ENCODE assay signal across 8 cellular contexts in genomic region chr2:200383380-200384110, GRCh38.
DNase-seq lines count a peak whose midpoint lies in the region; ATAC-seq and TF ChIP-seq lines count a peak whose summit lies in the region.

No MANE protein-coding gene starts in this region.

- H3K4me3 ChIP-seq in transverse colon: peak overlapping the region in 1 of 4 donors; percentile 5

- ATAC-seq in GM21381 (IDR thresholded peaks at IDR 0.05; ENCODE audit: unreplicated experiment) (peak; percentile 68), HG02763 (IDR thresholded peaks at IDR 0.05; ENCODE audit: unreplicated experiment) (no peak)
- peak; percentile 66 for ATAC-seq in activated naive CD8-positive, alpha-beta T cell treated with anti-CD3 and anti-CD28 coated beads, Interleukin-2, amount 50 U/mL, for 24 hours

- no peaks in the 10 kb centered on the region for H3K27me3 Mint-ChIP-seq in activated naive CD8-positive, alpha-beta T cell treated with anti-CD3 and anti-CD28 coated beads, Interleukin-2, amount 50 U/mL, for 24 hours

- H3K4me1 Mint-ChIP-seq in activated naive CD8-positive, alpha-beta T cell treated with anti-CD3 and anti-CD28 coated beads, Interleukin-2, amount 50 U/mL, for 24 hours: peaks cover 25% of the 10 kb centered on the region

- H3K4me1 ChIP-seq in transverse colon: peaks cover 12 to 40% (median 20%) of the 10 kb centered on the region in 4 donors

- no peaks in the 10 kb centered on the region for H3K36me3 ChIP-seq in transverse colon

- H3K27me3 ChIP-seq in transverse colon: no peaks in the 10 kb centered on the region

- no peak for TF ChIP-seq EP300 in transverse colon (IDR thresholded peaks at IDR 0.05; ENCODE audit: low read depth)

- no peaks in the 10 kb centered on the region for H3K36me3 Mint-ChIP-seq in activated naive CD8-positive, alpha-beta T cell treated with anti-CD3 and anti-CD28 coated beads, Interleukin-2, amount 50 U/mL, for 24 hours (ENCODE audit: low read depth)

- no peaks in the 10 kb centered on the region for H3K9me3 Mint-ChIP-seq in activated naive CD8-positive, alpha-beta T cell treated with anti-CD3 and anti-CD28 coated beads, Interleukin-2, amount 50 U/mL, for 24 hours

- DNase-seq in DMS79 treated with DMSO at 0.1 percent for 48 hours (lab: John Stamatoyannopoulos, UW) (peak; percentile 91), LoVo (ENCODE audit: low spot score) (peak; percentile 71), iPS-NIHi7 (ENCODE audit: extremely low spot score) (peak; percentile 21), transverse colon (no peak)
- DNase-seq in activated naive CD8-positive, alpha-beta T cell treated with anti-CD3 and anti-CD28 coated beads, Interleukin-2, amount 50 U/mL, for 24 hours: no peak
- DNase-seq in stimulated activated CD4-positive, alpha-beta T cell treated with anti-CD3 and anti-CD28 coated beads, Interleukin-2, amount 100 ng/mL, for 48 hours: no peak

- H3K4me3 Mint-ChIP-seq in activated naive CD8-positive, alpha-beta T cell treated with anti-CD3 and anti-CD28 coated beads, Interleukin-2, amount 50 U/mL, for 24 hours: no peak overlapping the region

- in situ Hi-C loops in transverse colon (cut with MboI; ENCODE audit: low pct_ligation_motif_present in 1 of 4, low pct_unique_long_range_greater_than_20kb in 1 of 4, low sequenced_read_pairs in 3 of 4): no loop called here

- TF ChIP-seq CTCF in transverse colon (IDR thresholded peaks at IDR 0.05): no peak

- TF ChIP-seq POLR2A in transverse colon (IDR thresholded peaks at IDR 0.05): no peak

- intact Hi-C loops in transverse colon (cut with DNase I; ENCODE audit: low total_unique reads): no loop called here

- H3K27ac ChIP-seq in transverse colon: peak overlapping the region in 3 of 4 donors; percentile 4 to 34 (median 25)

- H3K9me3 ChIP-seq in transverse colon: no peaks in the 10 kb centered on the region

- H3K27ac Mint-ChIP-seq in activated naive CD8-positive, alpha-beta T cell treated with anti-CD3 and anti-CD28 coated beads, Interleukin-2, amount 50 U/mL, for 24 hours: peak overlapping the region; percentile 53

- WGBS in transverse colon (ENCODE audit: low coverage in 1 of 2), 2 donors: 47 to 48% methylated on average over 6 of the region's 6 CpGs

Comparison
In these comparisons a context has a peak if more than half of its experiments do, and no peak if none do; other contexts are left out.
1. DNase-seq: peak in DMS79 treated with DMSO at 0.1 percent for 48 hours (single experiment), LoVo (single experiment) and iPS-NIHi7 (single experiment); none in activated naive CD8-positive, alpha-beta T cell treated with anti-CD3 and anti-CD28 coated beads, Interleukin-2, amount 50 U/mL, for 24 hours (single experiment), transverse colon (single experiment) and stimulated activated CD4-positive, alpha-beta T cell treated with anti-CD3 and anti-CD28 coated beads, Interleukin-2, amount 100 ng/mL, for 48 hours (0 of 2).